Comparison of ENCODE assay signal across 25 cellular contexts in genomic region chr22:50111056-50111455, GRCh38. TPM values are rescaled to one million over a fixed set of nuclear protein-coding genes. Genes with fewer than 3 reads are reported as not detected.
A peak's percentile ranks its signal among the peaks of the same experiment; 100 is the strongest.
DNase-seq lines count a peak whose midpoint lies in the region; FAIRE-seq and TF ChIP-seq lines count a peak whose summit lies in the region.
"Had no signal": no experiment of that assay in that cellular context is flagged by ENCODE, and none has a peak within 500 bp of the region (broad histone marks: within the 10 kb centered on the region; RNA-seq: fewer than 3 reads in every experiment).

No MANE protein-coding gene starts in this region.

- H3K18ac ChIP-seq in trophoblast cell (ENCODE audit: low read length): no peak overlapping the region

- no peak overlapping the region for H4K8ac ChIP-seq in trophoblast cell (ENCODE audit: low read depth, low read length)

- CTCF ChIA-PET in OCI-LY7 (lab: Charles Lee; ENCODE audit: unreplicated experiment): interaction anchor here (0.6 kb wide), 1 partner anchor 86 kb away, joined by 6 read pairs; no protein-coding TSS in a partner anchor

- no peak overlapping the region for H4K91ac ChIP-seq in trophoblast cell (ENCODE audit: low read depth, low read length)

- H3K4me1 ChIP-seq in OCI-LY7 (ENCODE audit: insufficient read depth, low read length, poor library complexity, severe bottlenecking): peaks cover 24% of the 10 kb centered on the region
- H3K4me1 ChIP-seq in trophoblast cell (ENCODE audit: control insufficient read depth in 1 of 2, insufficient read depth in 2 of 2, low read length in 2 of 2): peaks cover 15 to 19% of the 10 kb centered on the region in 2 experiments

- H3K4me3 ChIP-seq in HL-60 (replicated peaks; ENCODE audit: insufficient read depth, low read length) (no peak overlapping the region), OCI-LY7 (ENCODE audit: low read depth, low read length, poor library complexity, severe bottlenecking) (no peak overlapping the region), bronchial epithelial cell (ENCODE audit: low read depth, low read length) (no peak overlapping the region), trophoblast cell (ENCODE audit: low read depth, low read length) (no peak overlapping the region)
- H3K4me3 ChIP-seq: A549, BLaER1, GM12878, MG63 had no signal

- H2AFZ ChIP-seq in OCI-LY7 (ENCODE audit: low read length) (peak overlapping the region; percentile 27; the same call in 1 of the 2 replicates), trophoblast cell (ENCODE audit: insufficient read depth, low read length, poor library complexity) (no peak overlapping the region)

- H3K36me3 ChIP-seq in OCI-LY7 (ENCODE audit: insufficient read depth, low read length) (no peaks in the 10 kb centered on the region), bronchial epithelial cell (ENCODE audit: control insufficient read depth, insufficient read depth, low read length) (no peaks in the 10 kb centered on the region), trophoblast cell (ENCODE audit: control insufficient read depth in 1 of 2, insufficient read depth in 2 of 2, low read length in 2 of 2) (no peaks in the 10 kb centered on the region)
- H3K36me3 ChIP-seq: BLaER1, MG63 had no signal

- no peak overlapping the region for H3K9ac ChIP-seq in trophoblast cell (ENCODE audit: low read length)
- H3K9ac ChIP-seq: BLaER1, SK-N-SH had no signal

- H3K9me3 ChIP-seq in OCI-LY7 (ENCODE audit: low read length): no peaks in the 10 kb centered on the region
- H3K9me3 ChIP-seq in trophoblast cell (ENCODE audit: insufficient read depth, low read depth, low read length): no peaks in the 10 kb centered on the region
- H3K9me3 ChIP-seq: A549, BLaER1, MG63, SK-N-SH had no signal

- no peak overlapping the region for H2BK5ac ChIP-seq in trophoblast cell (ENCODE audit: low read depth, low read length, poor library complexity)

- H3K23ac ChIP-seq in trophoblast cell (ENCODE audit: low read length): no peak overlapping the region

- POLR2A ChIA-PET in OCI-LY7 (lab: Charles Lee): no interaction called here

- no TSS peak for BruUV-seq in OCI-LY7 (replicated peaks; lab: Mats Ljungman, UMichigan)

- H3K79me2 ChIP-seq in OCI-LY7 (ENCODE audit: insufficient read depth, low read depth, low read length) (no peaks in the 10 kb centered on the region), trophoblast cell (ENCODE audit: control insufficient read depth, insufficient read depth, low read length, poor library complexity) (peaks cover 2% of the 10 kb centered on the region)

- no peak overlapping the region for H3K4me2 ChIP-seq in OCI-LY7 (ENCODE audit: low read length)
- H3K4me2 ChIP-seq in trophoblast cell (ENCODE audit: low read length): no peak overlapping the region
- H3K4me2 ChIP-seq: A549, SK-N-SH had no signal

- no peak overlapping the region for H3K14ac ChIP-seq in trophoblast cell (ENCODE audit: low read length)

- H2BK120ac ChIP-seq in trophoblast cell (ENCODE audit: insufficient read depth, low read length, poor library complexity): no peak overlapping the region

- no peaks in the 10 kb centered on the region for H4K20me1 ChIP-seq in OCI-LY7 (ENCODE audit: insufficient read depth, low read length)
- H4K20me1 ChIP-seq: BLaER1 had no signal

- peaks cover 22% of the 10 kb centered on the region for H3K79me1 ChIP-seq in trophoblast cell (ENCODE audit: low read length)

- intact Hi-C loops in OCI-LY7 (cut with micrococcal nuclease; ENCODE audit: unreplicated experiment): no loop called here

- DNase-seq in HL-60 (ENCODE audit: low read depth in 1 of 2, low spot score in 1 of 2): no peak
- DNase-seq in OCI-LY7 (ENCODE audit: low spot score): no peak
- no peak for DNase-seq in bronchial epithelial cell (ENCODE audit: low read depth)
- no peak for DNase-seq in trophoblast cell
- no peak for DNase-seq in HT-29 (ENCODE audit: low spot score)
- DNase-seq in SW 1271 (lab: John Stamatoyannopoulos, UW): no peak
- DNase-seq in NAMALWA (ENCODE audit: low spot score): no peak
- DNase-seq: CD8-positive, alpha-beta T cell; DMS53; EL; GOT3; Karpas-422; MG63; NCI-H1092 treated with DMSO at 0.1 percent for 48 hours; NCI-H2081 treated with DMSO at 0.1 percent for 48 hours; NCI-H510A; NCI-H748 treated with DMSO at 0.1 percent for 48 hours; NK-92 treated with Interleukin-12 subunit alpha and Interleukin-12 subunit beta, amount 100 ng/mL, for 24 hours; OCI-M1; Right ventricle myocardium superior; SK-N-SH had no signal

- H4K12ac ChIP-seq in trophoblast cell (ENCODE audit: low read depth, low read length): no peak overlapping the region

- H2AK5ac ChIP-seq in trophoblast cell (ENCODE audit: low read length): no peak overlapping the region

- H3K27me3 ChIP-seq in HL-60 (ENCODE audit: insufficient read depth, poor library complexity, severe bottlenecking) (no peaks in the 10 kb centered on the region), bronchial epithelial cell (ENCODE audit: control insufficient read depth, insufficient read depth, low read length) (no peaks in the 10 kb centered on the region), trophoblast cell (ENCODE audit: insufficient read depth, low read length) (no peaks in the 10 kb centered on the region)
- H3K27me3 ChIP-seq: BLaER1, MG63 had no signal

- H3K9me2 ChIP-seq in OCI-LY7 (ENCODE audit: insufficient read depth, low read length): no peaks in the 10 kb centered on the region
- H3K9me2 ChIP-seq: SK-N-SH had no signal

- no peak overlapping the region for H3K4ac ChIP-seq in trophoblast cell (ENCODE audit: low read depth, low read length)

- TF ChIP-seq CTCF in HL-60 (IDR thresholded peaks at IDR 0.05; ENCODE audit: insufficient read depth, low read length) (no peak), OCI-LY7 (conservative IDR thresholded peaks at IDR 0.05; ENCODE audit: low read length) (no peak), bronchial epithelial cell (IDR thresholded peaks at IDR 0.05; ENCODE audit: insufficient read depth, low read length, severe bottlenecking) (no peak)

- FAIRE-seq in bronchial epithelial cell (lab: Jason Lieb, UNC): peak; percentile 64
- FAIRE-seq: A549, GM12878, HepG2 had no signal

- H3K27ac ChIP-seq in HL-60 (replicated peaks) (peak overlapping the region; percentile 13; the same call in 1 of the 2 replicates), OCI-LY7 (ENCODE audit: low read depth, low read length, poor library complexity, severe bottlenecking) (no peak overlapping the region), trophoblast cell (ENCODE audit: low read depth, low read length) (no peak overlapping the region)
- H3K27ac ChIP-seq: A549 had no signal

- H2BK12ac ChIP-seq in trophoblast cell (ENCODE audit: low read length): peak overlapping the region; percentile 40

- WGBS in trophoblast cell (ENCODE audit: extremely low coverage, insufficient coverage, insufficient read length): no CpG with 5 or more reads among the region's 1 CpG

RNA-seq across cellular contexts. Expression of gene MOV10L1, which starts 21.2 kb away (rescaled TPM):
- 0.03 and 0.22 TPM in 2 replicates for total RNA-seq in OCI-LY7 (2014; rRNA removed; shearing (Covaris generic))
- total RNA-seq in OCI-LY7 (2022): 0.66 and 1.1 TPM in 2 replicates
- 0.26 and 1.4 TPM in 2 replicates for total RNA-seq in bronchial epithelial cell
- polyA plus RNA-seq in trophoblast cell (2013): 0.14 and 0.25 TPM in 2 replicates
- total RNA-seq in HT-29 (2014; rRNA removed; shearing (Covaris generic)): not detected in 2 replicates
- total RNA-seq: CD8-positive, alpha-beta T cell; GM12878; Right ventricle myocardium superior had no signal

RNA-seq across cellular contexts. Expression of gene MLC1, which starts 25.8 kb away (rescaled TPM):
- total RNA-seq in OCI-LY7 (2014; rRNA removed; shearing (Covaris generic)): 0.16 TPM in 1 of 2 replicates, not detected in the other
- total RNA-seq in OCI-LY7 (2022) (not detected in 2 replicates), bronchial epithelial cell (under 0.01 TPM in 1 of 2 replicates, not detected in the other)
- 0.22 and 0.28 TPM in 2 replicates for polyA plus RNA-seq in trophoblast cell (2013)
- not detected in 2 replicates for total RNA-seq in HT-29 (2014; rRNA removed; shearing (Covaris generic))
- total RNA-seq: GM12878, HepG2 had no signal
- polyA plus RNA-seq: A549, HepG2, SK-N-SH had no signal

RNA-seq across cellular contexts. Expression of gene TTLL8, which starts 53.0 kb away (rescaled TPM):
- 0.06 TPM in 1 of 2 replicates, not detected in the other for total RNA-seq in OCI-LY7 (2014; rRNA removed; shearing (Covaris generic))
- 0.72 and 1.3 TPM in 2 replicates for total RNA-seq in OCI-LY7 (2022)
- not detected in 2 replicates for total RNA-seq in bronchial epithelial cell
- not detected in 2 replicates for polyA plus RNA-seq in trophoblast cell (2013)
- not detected in 2 replicates for total RNA-seq in HT-29 (2014; rRNA removed; shearing (Covaris generic))
- total RNA-seq: CD8-positive, alpha-beta T cell; GM12878; HepG2; Right ventricle myocardium superior had no signal
- polyA plus RNA-seq: A549, GM12878, HepG2, SK-N-SH had no signal

RNA-seq across cellular contexts. Expression of gene PANX2, which starts 59.5 kb away (rescaled TPM):
- not detected in 2 replicates for total RNA-seq in OCI-LY7 (2014; rRNA removed; shearing (Covaris generic))
- total RNA-seq in OCI-LY7 (2022): not detected in 2 replicates
- 0.26 and 0.77 TPM in 2 replicates for total RNA-seq in bronchial epithelial cell
- 4.0 TPM in 2 replicates for polyA plus RNA-seq in trophoblast cell (2013)
- 1.1 and 1.4 TPM in 2 replicates for total RNA-seq in HT-29 (2014; rRNA removed; shearing (Covaris generic))
